8 cellular contexts compared by ENCODE assay signal in the genomic region with DNA sequence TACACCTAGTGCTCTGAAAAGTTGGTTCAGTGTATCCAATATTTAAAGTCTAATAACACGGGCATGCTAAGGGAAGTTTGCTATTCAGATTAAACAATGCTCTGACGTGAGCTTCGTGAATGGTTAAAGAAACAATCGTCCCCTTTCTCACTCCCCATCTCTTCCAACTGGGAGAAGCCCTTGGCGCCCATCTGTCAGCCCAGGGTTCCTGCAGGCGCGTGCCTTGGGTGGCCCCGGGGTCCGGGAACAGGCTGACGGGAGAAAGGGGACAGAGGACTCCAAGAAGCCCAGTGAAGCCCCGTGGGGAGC. TPM values are rescaled to one million over a fixed set of nuclear protein-coding genes. Genes with fewer than 3 reads are reported as not detected.
DNase-seq lines count a peak whose midpoint lies in the region; ATAC-seq and TF ChIP-seq lines count a peak whose summit lies in the region.

No MANE protein-coding gene starts in this region.

- ATAC-seq in HG03354 (IDR thresholded peaks at IDR 0.05; ENCODE audit: poor library complexity, severe bottlenecking, unreplicated experiment): peak; percentile 4
- no peak for ATAC-seq in GM19023 (IDR thresholded peaks at IDR 0.05; ENCODE audit: unreplicated experiment)

- no peaks in the 10 kb centered on the region for H3K36me3 ChIP-seq in A673 (ENCODE audit: insufficient read depth, low read length, poor library complexity, severe bottlenecking)

- H3K4me1 ChIP-seq in A673 (ENCODE audit: insufficient read depth, low read length, poor library complexity, severe bottlenecking) (peaks cover 5% of the 10 kb centered on the region), mononuclear cell (ENCODE audit: insufficient read depth, low read length) (peaks cover 21% of the 10 kb centered on the region)

- peak overlapping the region; percentile 76 for H3K4me3 ChIP-seq in A673 (ENCODE audit: low read depth, low read length, poor library complexity, severe bottlenecking)
- peak overlapping the region; percentile 56 for H3K4me3 ChIP-seq in mononuclear cell (ENCODE audit: low read length)

- H3K4me1 Mint-ChIP-seq in MCF 10A (ENCODE audit: insufficient read depth, unreplicated experiment): peaks cover 29% of the 10 kb centered on the region

- H3K27ac Mint-ChIP-seq in MCF 10A (ENCODE audit: low read depth, unreplicated experiment): peak overlapping the region; percentile 66

- peaks cover 1% of the 10 kb centered on the region for H3K9me3 Mint-ChIP-seq in MCF 10A (ENCODE audit: unreplicated experiment)

- DNase-seq in A673 (ENCODE audit: low spot score) (no peak), MCF 10A (ENCODE audit: unreplicated experiment) (no peak), KG1 (lab: John Stamatoyannopoulos, UW) (no peak), G401 (ENCODE audit: low spot score) (no peak)
- DNase-seq in stimulated activated CD4-positive, alpha-beta T cell treated with anti-CD3 and anti-CD28 coated beads, Interleukin-2, amount 100 ng/mL, for 48 hours: no peak

- TF ChIP-seq CTCF in A673 (conservative IDR thresholded peaks at IDR 0.05; ENCODE audit: low read depth, low read length) (no peak), MCF 10A (IDR thresholded peaks at IDR 0.05; ENCODE audit: unreplicated experiment) (no peak)

- H3K9me3 ChIP-seq in A673 (ENCODE audit: low read depth, low read length, poor library complexity, severe bottlenecking) (no peaks in the 10 kb centered on the region), mononuclear cell (ENCODE audit: low read depth, low read length) (no peaks in the 10 kb centered on the region)

- peaks cover 20% of the 10 kb centered on the region for H3K36me3 Mint-ChIP-seq in MCF 10A (ENCODE audit: insufficient read depth, unreplicated experiment)

- peak overlapping the region; percentile 70 for H3K27ac ChIP-seq in A673 (ENCODE audit: low read depth, low read length, poor library complexity, severe bottlenecking)

- CTCF ChIA-PET in A673 (lab: Charles Lee): no interaction called here
- CTCF ChIA-PET in MCF 10A (lab: Yijun Ruan, JAX): interaction anchor here (0.6 to 3.8 kb wide), 12 partner anchors 10 to 250 kb away, joined by 3 to 30 read pairs (median 3); a partner anchor contains a TSS

- H3K27me3 ChIP-seq in A673 (replicated peaks; ENCODE audit: insufficient read depth, low read depth, low read length, poor library complexity) (no peaks in the 10 kb centered on the region), mononuclear cell (ENCODE audit: insufficient read depth, low read length) (no peaks in the 10 kb centered on the region)

- POLR2A ChIA-PET in A673 (lab: Charles Lee; ENCODE audit: low non-redundant PET): no interaction called here
- POLR2A ChIA-PET in MCF 10A (lab: Yijun Ruan, JAX): interaction anchor here (0.6 to 3.8 kb wide), 15 partner anchors 10 to 241 kb away, joined by 3 to 101 read pairs (median 5); a partner anchor contains a TSS

- H3K4me3 Mint-ChIP-seq in MCF 10A (ENCODE audit: unreplicated experiment): peak overlapping the region; percentile 78

- intact Hi-C loops in A673 (cut with micrococcal nuclease; ENCODE audit: unreplicated experiment) (no loop called here), MCF 10A (cut with micrococcal nuclease) (loop anchor here (5.0 kb wide), 1 partner anchor 251 kb away; no protein-coding TSS in a partner anchor)

- no TSS peak for BruUV-seq in A673 (replicated peaks; lab: Mats Ljungman, UMichigan)
- no TSS peak for BruUV-seq in MCF 10A (replicated peaks; lab: Mats Ljungman, UMichigan)

- no peaks in the 10 kb centered on the region for H3K27me3 Mint-ChIP-seq in MCF 10A (ENCODE audit: insufficient read depth, unreplicated experiment)

- in situ Hi-C loops in G401 (cut with HindIII; ENCODE audit: low sequenced_read_pairs): no loop called here

RNA-seq across cellular contexts. Expression of a gene that starts 0.4 kb away (rescaled TPM):
- total RNA-seq in A673 (2021) (28.9 and 29.5 TPM in 2 replicates), MCF 10A (2022) (52.1 and 55.7 TPM in 2 replicates), mononuclear cell (75.0 TPM)
- 83.4 and 84.3 TPM in 2 replicates for total RNA-seq in G401 (2014; rRNA removed; shearing (Covaris generic))

RNA-seq across cellular contexts. Expression of a gene that starts 9.3 kb away (rescaled TPM):
- total RNA-seq in A673 (2021) (13.5 and 14.9 TPM in 2 replicates), MCF 10A (2022) (22.1 and 26.2 TPM in 2 replicates), mononuclear cell (24.0 TPM)
- total RNA-seq in G401 (2014; rRNA removed; shearing (Covaris generic)): 41.1 and 45.8 TPM in 2 replicates

RNA-seq across cellular contexts. Expression of a gene that starts 19.1 kb away (rescaled TPM):
- total RNA-seq in A673 (2021) (44.8 and 53.1 TPM in 2 replicates), MCF 10A (2022) (63.4 and 63.5 TPM in 2 replicates), mononuclear cell (324 TPM)
- total RNA-seq in G401 (2014; rRNA removed; shearing (Covaris generic)): 9.5 and 23.6 TPM in 2 replicates
